ENCODE assay signal across 14 cellular contexts in the genomic region with DNA sequence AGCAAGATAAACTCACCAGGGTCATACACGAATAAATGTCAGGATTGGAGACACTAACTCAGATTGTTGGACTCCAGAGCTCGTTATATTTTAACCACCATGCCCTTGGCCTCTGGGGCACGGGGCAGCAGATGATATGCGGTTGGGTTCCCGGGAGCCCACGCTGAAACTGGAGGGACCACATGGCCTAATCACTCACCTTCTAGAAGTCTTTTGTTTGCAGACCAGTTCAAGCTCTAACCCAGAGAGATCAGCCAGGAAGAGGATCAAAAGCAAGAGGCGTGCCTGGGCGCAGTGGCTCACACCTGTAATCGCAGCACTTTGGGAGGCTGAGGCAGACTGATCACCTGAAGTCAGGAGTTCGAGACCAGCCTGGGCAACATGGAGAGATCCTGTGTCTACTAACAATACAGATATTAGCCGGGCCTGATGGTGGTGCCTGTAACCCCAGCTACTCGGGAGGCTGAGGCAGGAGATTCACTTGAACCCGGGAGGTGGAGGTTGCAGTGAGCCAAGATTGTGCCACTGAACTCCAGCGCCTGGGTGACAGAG. TPM values are rescaled to one million over a fixed set of nuclear protein-coding genes. Genes with fewer than 3 reads are reported as not detected.
DNase-seq lines count a peak whose midpoint lies in the region; ATAC-seq and TF ChIP-seq lines count a peak whose summit lies in the region.
"Had no signal": no experiment of that assay in that cellular context is flagged by ENCODE, and none has a peak within 500 bp of the region (broad histone marks: within the 10 kb centered on the region; RNA-seq: fewer than 3 reads in every experiment).

No MANE protein-coding gene starts in this region.

- no peaks in the 10 kb centered on the region for H3K79me1 ChIP-seq in mesendoderm (ENCODE audit: low read length)

- H3K23ac ChIP-seq in mesendoderm (ENCODE audit: low read length), result no peak overlapping the region

- no peak for DNase-seq in natural killer cell treated with Interleukin-12 subunit alpha and Interleukin-12 subunit beta and Interleukin-15 and Interleukin-18, amount 100 ng/mL, for 72 hours (ENCODE audit: low spot score)
- no peak for DNase-seq in DMS 273 treated with DMSO at 0.1 percent for 48 hours (lab: John Stamatoyannopoulos, UW)
- no peak for DNase-seq in NCI-H1048 (lab: John Stamatoyannopoulos, UW)
- DNase-seq in mesendoderm, result no peak
- no peak for DNase-seq in NCI-H146 treated with DMSO at 0.1 percent for 48 hours (lab: John Stamatoyannopoulos, UW; ENCODE audit: unreplicated experiment)
- DNase-seq: activated effector memory CD4-positive, alpha-beta T cell treated with Interleukin-2 at 50 U/mL for 16 hours; cerebellar nuclear complex; left cardiac atrium; NCI-H1436 treated with DMSO at 0.1 percent for 48 hours; NCI-H226; psoas muscle had no signal

- no peak for TF ChIP-seq POLR2A in GM18505 (IDR thresholded peaks at IDR 0.05; ENCODE audit: borderline replicate concordance, extremely low read depth, insufficient read depth, insufficient read length)

- H3K4me3 ChIP-seq in SU-DHL-6 (ENCODE audit: insufficient read depth, low read length, poor library complexity, severe bottlenecking) (no peak overlapping the region), mesendoderm (ENCODE audit: low read length) (no peak overlapping the region)
- H3K4me3 ChIP-seq: psoas muscle had no signal

- no peaks in the 10 kb centered on the region for H3K9me3 Mint-ChIP-seq in natural killer cell treated with Interleukin-12 subunit alpha and Interleukin-12 subunit beta and Interleukin-15 and Interleukin-18, amount 100 ng/mL, for 72 hours

- H4K8ac ChIP-seq in mesendoderm (ENCODE audit: low read depth, low read length), result no peak overlapping the region

- H3K4ac ChIP-seq in mesendoderm (ENCODE audit: low read depth, low read length), result no peak overlapping the region

- no peaks in the 10 kb centered on the region for H3K9me3 ChIP-seq in SU-DHL-6 (ENCODE audit: insufficient read depth, low read length)
- H3K9me3 ChIP-seq: psoas muscle had no signal

- H3K36me3 Mint-ChIP-seq in natural killer cell treated with Interleukin-12 subunit alpha and Interleukin-12 subunit beta and Interleukin-15 and Interleukin-18, amount 100 ng/mL, for 72 hours, result no peaks in the 10 kb centered on the region

- no peaks in the 10 kb centered on the region for H3K4me1 ChIP-seq in mesendoderm (ENCODE audit: control insufficient read depth, low read depth, low read length)
- H3K4me1 ChIP-seq: psoas muscle had no signal

- no peak overlapping the region for H4K5ac ChIP-seq in mesendoderm (ENCODE audit: low read length)

- H3K4me1 Mint-ChIP-seq in natural killer cell treated with Interleukin-12 subunit alpha and Interleukin-12 subunit beta and Interleukin-15 and Interleukin-18, amount 100 ng/mL, for 72 hours (ENCODE audit: low read depth in 2 of 2), result peaks cover 17 to 20% of the 10 kb centered on the region in 2 donors

- peak overlapping the region; percentile 25 to 43 for H3K27ac Mint-ChIP-seq in natural killer cell treated with Interleukin-12 subunit alpha and Interleukin-12 subunit beta and Interleukin-15 and Interleukin-18, amount 100 ng/mL, for 72 hours

- peak overlapping the region; percentile 31 for H3K4me2 ChIP-seq in SU-DHL-6 (ENCODE audit: low read depth, low read length, poor library complexity, severe bottlenecking)
- H3K4me2 ChIP-seq in mesendoderm (ENCODE audit: low read length), result no peak overlapping the region

- H3K79me2 ChIP-seq in SU-DHL-6 (ENCODE audit: insufficient read depth, low read length) (no peaks in the 10 kb centered on the region), mesendoderm (ENCODE audit: control insufficient read depth, insufficient read depth, low read length) (no peaks in the 10 kb centered on the region)

- H3K27me3 ChIP-seq in SU-DHL-6 (ENCODE audit: low read length), result no peaks in the 10 kb centered on the region
- no peaks in the 10 kb centered on the region for H3K27me3 ChIP-seq in mesendoderm (ENCODE audit: insufficient read depth, low read length, poor library complexity)

- H3K36me3 ChIP-seq in SU-DHL-6 (ENCODE audit: low read length), result no peaks in the 10 kb centered on the region
- no peaks in the 10 kb centered on the region for H3K36me3 ChIP-seq in mesendoderm (ENCODE audit: control insufficient read depth, insufficient read depth, low read length)

- H3K18ac ChIP-seq in mesendoderm (ENCODE audit: low read length), result no peak overlapping the region

- no peak overlapping the region for H2BK5ac ChIP-seq in mesendoderm (ENCODE audit: low read length)

- H2AFZ ChIP-seq in SU-DHL-6 (ENCODE audit: low read depth, low read length, severe bottlenecking), result peak overlapping the region; percentile 50

- peaks cover 0 to 9% of the 10 kb centered on the region in 2 donors for H3K27me3 Mint-ChIP-seq in natural killer cell treated with Interleukin-12 subunit alpha and Interleukin-12 subunit beta and Interleukin-15 and Interleukin-18, amount 100 ng/mL, for 72 hours

- no peaks in the 10 kb centered on the region for H3K9me2 ChIP-seq in SU-DHL-6 (replicated peaks; ENCODE audit: insufficient read depth, low read length)

- H2AK5ac ChIP-seq in mesendoderm (ENCODE audit: low read length), result no peak overlapping the region

- H3K27ac ChIP-seq in SU-DHL-6 (ENCODE audit: low read depth, low read length), result peak overlapping the region; percentile 34
- H3K27ac ChIP-seq in mesendoderm (ENCODE audit: low read depth, low read length), result no peak overlapping the region
- H3K27ac ChIP-seq: psoas muscle had no signal

- H2BK15ac ChIP-seq in mesendoderm (replicated peaks; ENCODE audit: low read depth), result no peak overlapping the region

- H3K56ac ChIP-seq in mesendoderm (ENCODE audit: low read length), result no peak overlapping the region

- no peak for TF ChIP-seq CTCF in SU-DHL-6 (IDR thresholded peaks at IDR 0.05; ENCODE audit: insufficient read depth, low read length, poor library complexity, severe bottlenecking)

- no peak overlapping the region for H2BK120ac ChIP-seq in mesendoderm (ENCODE audit: low read depth, low read length)

- no peaks in the 10 kb centered on the region for H3F3A ChIP-seq in SU-DHL-6 (ENCODE audit: insufficient read depth)

- H3K4me3 Mint-ChIP-seq in natural killer cell treated with Interleukin-12 subunit alpha and Interleukin-12 subunit beta and Interleukin-15 and Interleukin-18, amount 100 ng/mL, for 72 hours, result peak overlapping the region; percentile 7

- H4K20me1 ChIP-seq in SU-DHL-6 (ENCODE audit: low read depth, low read length), result no peaks in the 10 kb centered on the region

- WGBS in mesendoderm (ENCODE audit: extremely low coverage, insufficient coverage, low lambda C conversion rate), result no CpG with 5 or more reads among the region's 14 CpGs

- ATAC-seq in GM18505 (IDR thresholded peaks at IDR 0.05; ENCODE audit: unreplicated experiment) (peak; percentile 2), HG02759 (IDR thresholded peaks at IDR 0.05; ENCODE audit: unreplicated experiment) (peak; percentile 34)
- ATAC-seq in natural killer cell treated with Interleukin-12 subunit alpha and Interleukin-12 subunit beta and Interleukin-15 and Interleukin-18, amount 100 ng/mL, for 72 hours, result no peak
- ATAC-seq: left cardiac atrium, psoas muscle had no signal

- peak overlapping the region; percentile 21; the same call in 1 of the 2 replicates for H3K9ac ChIP-seq in SU-DHL-6 (ENCODE audit: low read length)
- no peak overlapping the region for H3K9ac ChIP-seq in mesendoderm (ENCODE audit: low read length)

RNA-seq across cellular contexts. Expression of gene ECHDC3, which starts 42.6 kb away (rescaled TPM):
- 1 to 10 TPM; 1.3 to 2.0 TPM for total RNA-seq in natural killer cell treated with Interleukin-12 subunit alpha and Interleukin-12 subunit beta and Interleukin-15 and Interleukin-18, amount 100 ng/mL, for 72 hours
- 7.4 TPM for polyA plus RNA-seq in mesendoderm (2013, experiment 1 of 2)
- 6.2 TPM for polyA plus RNA-seq in mesendoderm (2013, experiment 2 of 2)

Comparison
In these comparisons a context has a peak if more than half of its experiments do, and no peak if none do; other contexts are left out.
1. ATAC-seq: peak in GM18505 (single experiment) and HG02759 (single experiment); none in natural killer cell treated with Interleukin-12 subunit alpha and Interleukin-12 subunit beta and Interleukin-15 and Interleukin-18, amount 100 ng/mL, for 72 hours (0 of 2).